18 cellular contexts compared by ENCODE assay signal in the genomic region with DNA sequence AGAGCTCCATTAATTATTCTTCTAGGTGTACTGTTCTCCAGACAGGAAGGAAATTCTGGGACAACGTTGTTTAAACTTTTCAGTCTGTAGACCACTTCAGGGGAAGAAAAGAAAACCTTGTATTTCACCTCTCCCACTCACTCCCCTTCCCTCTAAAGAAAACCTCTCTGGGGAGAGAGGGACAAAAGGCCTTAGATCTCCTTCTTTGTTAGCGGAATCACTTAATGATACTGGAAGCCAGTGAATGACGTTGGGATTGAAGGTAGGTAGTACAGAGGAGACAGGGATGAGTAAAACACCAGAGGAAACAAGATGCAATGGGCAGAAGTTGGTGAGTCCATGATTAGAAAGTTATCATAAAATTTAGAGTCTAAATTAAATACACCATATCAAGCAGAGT.
"Had no signal": no experiment of that assay in that cellular context is flagged by ENCODE, and none has a peak within 500 bp of the region (broad histone marks: within the 10 kb centered on the region; RNA-seq: fewer than 3 reads in every experiment).

No MANE protein-coding gene starts in this region.

- ATAC-seq: activated naive CD4-positive, alpha-beta T cell treated with anti-CD3 and anti-CD28 coated beads, Interleukin-2, amount 50 U/mL, for 72 hours; activated T-helper 17 cell treated with anti-CD3 and anti-CD28 coated beads, Interleukin-2, amount 50 U/mL, for 72 hours; gastroesophageal sphincter; mucosa of descending colon had no signal

- DNase-seq: activated T-cell treated with anti-CD3 and anti-CD28 coated beads, Interleukin-2, amount 50 U/mL, for 1 hour; aorta; head of caudate nucleus; hypothalamus; mucosa of descending colon; retina; stimulated activated CD4-positive, alpha-beta T cell treated with anti-CD3 and anti-CD28 coated beads, Interleukin-4, amount 100 ng/mL, for 24 hours; T-helper 9 cell; tibial artery had no signal

- H3K9me3 ChIP-seq: gastroesophageal sphincter, mucosa of descending colon, tibial artery had no signal

- H3K36me3 Mint-ChIP-seq: activated naive CD4-positive, alpha-beta T cell treated with anti-CD3 and anti-CD28 coated beads, Interleukin-2, amount 50 U/mL, for 72 hours; brain; memory B cell had no signal

- H3K27ac Mint-ChIP-seq: activated naive CD4-positive, alpha-beta T cell treated with anti-CD3 and anti-CD28 coated beads, Interleukin-2, amount 50 U/mL, for 72 hours; activated T-helper 17 cell treated with anti-CD3 and anti-CD28 coated beads, Interleukin-2, amount 50 U/mL, for 72 hours; brain; progenitor cell of endocrine pancreas; stimulated activated naive CD8-positive, alpha-beta T cell treated with anti-CD3 and anti-CD28 coated beads, Interleukin-15, Interleukin-2, amounts not matched to agents 100 ng/mL and 50 ng/mL, for 24 hours had no signal

- H3K27ac ChIP-seq: epithelial cell of prostate, gastroesophageal sphincter, tibial artery had no signal

- H3K27me3 ChIP-seq: gastroesophageal sphincter had no signal

- H3K4me3 Mint-ChIP-seq: activated T-helper 17 cell treated with anti-CD3 and anti-CD28 coated beads, Interleukin-2, amount 50 U/mL, for 72 hours; brain; memory B cell; stimulated activated naive CD8-positive, alpha-beta T cell treated with anti-CD3 and anti-CD28 coated beads, Interleukin-15, Interleukin-2, amounts not matched to agents 100 ng/mL and 50 ng/mL, for 24 hours had no signal

- H3K36me3 ChIP-seq: gastroesophageal sphincter, tibial artery had no signal

- H3K4me1 Mint-ChIP-seq: activated T-helper 17 cell treated with anti-CD3 and anti-CD28 coated beads, Interleukin-2, amount 50 U/mL, for 72 hours; brain had no signal

- H3K27me3 Mint-ChIP-seq: activated T-helper 17 cell treated with anti-CD3 and anti-CD28 coated beads, Interleukin-2, amount 50 U/mL, for 72 hours; memory B cell; progenitor cell of endocrine pancreas; stimulated activated naive CD8-positive, alpha-beta T cell treated with anti-CD3 and anti-CD28 coated beads, Interleukin-15, Interleukin-2, amounts not matched to agents 100 ng/mL and 50 ng/mL, for 24 hours had no signal

- H3K9me3 Mint-ChIP-seq: activated naive CD4-positive, alpha-beta T cell treated with anti-CD3 and anti-CD28 coated beads, Interleukin-2, amount 50 U/mL, for 72 hours; activated T-helper 17 cell treated with anti-CD3 and anti-CD28 coated beads, Interleukin-2, amount 50 U/mL, for 72 hours; memory B cell; stimulated activated naive CD8-positive, alpha-beta T cell treated with anti-CD3 and anti-CD28 coated beads, Interleukin-15, Interleukin-2, amounts not matched to agents 100 ng/mL and 50 ng/mL, for 24 hours had no signal

- FAIRE-seq: islet of Langerhans had no signal

- H3K4me3 ChIP-seq: gastroesophageal sphincter, mucosa of descending colon, tibial artery had no signal

- H3K4me1 ChIP-seq: gastroesophageal sphincter, tibial artery had no signal
